In the genomic region with DNA sequence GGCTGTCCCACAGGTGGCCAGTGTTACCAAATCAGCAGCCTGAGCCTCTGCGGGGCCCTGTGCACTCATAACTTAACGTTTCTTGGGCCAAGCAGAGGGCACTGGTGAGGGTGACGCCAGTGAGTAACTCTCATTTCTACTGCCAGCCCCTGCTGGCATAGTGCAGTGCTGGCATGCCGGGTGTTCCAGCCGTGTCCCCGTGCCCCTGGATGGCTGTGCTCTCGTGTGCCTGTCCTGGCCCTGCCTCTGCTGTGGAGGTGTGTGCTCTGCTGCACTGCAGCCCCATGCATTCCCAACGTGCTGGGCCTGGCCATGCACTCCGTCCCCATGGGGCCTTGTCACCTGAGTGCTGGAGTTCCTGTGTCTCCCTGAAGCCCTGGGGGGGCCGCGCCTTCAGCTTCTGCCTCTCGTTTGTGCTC, we compare ENCODE assay signal across 1 cellular context.
TF ChIP-seq lines count a peak whose summit lies in the region.

No MANE protein-coding gene starts in this region.

TF ChIP-seq in K562, 482 proteins besides CTCF, POLR2A, EP300 and RAD21:
- TF ChIP-seq RBFOX2 (IDR thresholded peaks at IDR 0.05; ENCODE audit: low read depth, low read length), result peak; percentile 39
- TF ChIP-seq GABPB2 (CRISPR knock-in tag; conservative IDR thresholded peaks at IDR 0.05), result no peak
